8 cellular contexts compared by ENCODE assay signal in genomic region chr7:108497082-108497725, GRCh38. TPM values are rescaled to one million over a fixed set of nuclear protein-coding genes. Genes with fewer than 3 reads are reported as not detected.
DNase-seq lines count a peak whose midpoint lies in the region; ATAC-seq and TF ChIP-seq lines count a peak whose summit lies in the region.

No MANE protein-coding gene starts in this region.

- peaks cover 26% of the 10 kb centered on the region for H3K36me3 Mint-ChIP-seq in nephron progenitor cell (ENCODE audit: low read depth)

- ATAC-seq in GM18498 (IDR thresholded peaks at IDR 0.05; ENCODE audit: unreplicated experiment) (peak; percentile 78), HG03175 (IDR thresholded peaks at IDR 0.05; ENCODE audit: unreplicated experiment) (peak; percentile 94)
- ATAC-seq in activated CD4-positive, CD25-positive, alpha-beta regulatory T cell treated with anti-CD3 and anti-CD28 coated beads, Interleukin-2, amount 50 U/mL, for 24 hours: peak; percentile 33 to 44

- H3K4me3 Mint-ChIP-seq in nephron progenitor cell: no peak overlapping the region

- H3K4me3 ChIP-seq in AG09309 (ENCODE audit: control insufficient read depth, low read depth, low read length) (no peak overlapping the region), epithelial cell of proximal tubule (ENCODE audit: low read depth, low read length) (no peak overlapping the region)

- H3K27me3 Mint-ChIP-seq in nephron progenitor cell (ENCODE audit: low read depth, poor library complexity): peaks cover 3% of the 10 kb centered on the region

- H3K4me1 Mint-ChIP-seq in nephron progenitor cell: no peaks in the 10 kb centered on the region

- TF ChIP-seq CTCF in AG09309 (IDR thresholded peaks at IDR 0.05; ENCODE audit: control insufficient read depth, insufficient read depth, low read depth, low read length, missing control alignments) (peak; percentile 78), epithelial cell of proximal tubule (conservative IDR thresholded peaks at IDR 0.05; ENCODE audit: low read depth, low read length) (peak; percentile 89), nephron progenitor cell (IDR thresholded peaks at IDR 0.05) (peak; percentile 88)

- no peak overlapping the region for H3K27ac Mint-ChIP-seq in nephron progenitor cell

- no peaks in the 10 kb centered on the region for H3K9me3 Mint-ChIP-seq in nephron progenitor cell

- DNase-seq in AG09309 (ENCODE audit: low read depth) (no peak), NCI-H2227 (lab: John Stamatoyannopoulos, UW; ENCODE audit: unreplicated experiment) (peak; percentile 78), epithelial cell of proximal tubule (ENCODE audit: low read depth) (no peak), nephron progenitor cell (peak; percentile 55), mesenteric fat pad (ENCODE audit: low spot score) (no peak)

RNA-seq across cellular contexts. Expression of gene PNPLA8, which starts 28.7 kb away (rescaled TPM):
- total RNA-seq in epithelial cell of proximal tubule: 12.7 and 23.5 TPM in 2 replicates
- 40.4 TPM for total RNA-seq in mesenteric fat pad

RNA-seq across cellular contexts. Expression of gene NRCAM, which starts 41.0 kb away (rescaled TPM):
- total RNA-seq in epithelial cell of proximal tubule (2.0 and 11.0 TPM in 2 replicates), mesenteric fat pad (9.1 TPM)

Comparison
In these comparisons a context has a peak if more than half of its experiments do, and no peak if none do; other contexts are left out.
1. DNase-seq: peak in NCI-H2227 (single experiment) and nephron progenitor cell (single experiment); none in AG09309 (single experiment), epithelial cell of proximal tubule (single experiment) and mesenteric fat pad (single experiment).
2. ATAC-seq: peak in every context shown above with its lines; median percentile 94 in HG03175; 78 in GM18498; 38 in activated CD4-positive, CD25-positive, alpha-beta regulatory T cell treated with anti-CD3 and anti-CD28 coated beads, Interleukin-2, amount 50 U/mL, for 24 hours.
3. Peak in every context shown above with its lines, with median percentiles within 50 percentile points of each other: CTCF ChIP-seq.